2 cellular contexts compared by ENCODE assay signal in the genomic region with DNA sequence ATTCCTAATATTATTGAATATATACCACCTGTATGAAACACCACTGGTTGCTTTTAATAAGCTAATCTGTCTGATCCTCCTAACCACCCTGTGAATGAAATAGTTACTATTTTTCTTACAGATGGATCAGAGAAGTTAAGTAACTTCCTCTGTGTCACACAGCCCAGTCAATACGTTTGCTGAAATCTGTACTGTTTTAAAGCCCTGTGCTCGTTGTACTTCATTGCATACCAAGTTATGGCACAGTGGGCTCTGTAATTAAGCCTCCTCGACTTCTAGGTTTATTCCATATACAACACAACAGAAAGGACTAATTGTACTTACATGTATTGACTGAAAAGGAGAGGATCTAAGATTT.
TF ChIP-seq lines count a peak whose summit lies in the region.

No MANE protein-coding gene starts in this region.

TF ChIP-seq in K562, 482 proteins besides CTCF, POLR2A, EP300 and RAD21:
- TF ChIP-seq, protein P1, sequence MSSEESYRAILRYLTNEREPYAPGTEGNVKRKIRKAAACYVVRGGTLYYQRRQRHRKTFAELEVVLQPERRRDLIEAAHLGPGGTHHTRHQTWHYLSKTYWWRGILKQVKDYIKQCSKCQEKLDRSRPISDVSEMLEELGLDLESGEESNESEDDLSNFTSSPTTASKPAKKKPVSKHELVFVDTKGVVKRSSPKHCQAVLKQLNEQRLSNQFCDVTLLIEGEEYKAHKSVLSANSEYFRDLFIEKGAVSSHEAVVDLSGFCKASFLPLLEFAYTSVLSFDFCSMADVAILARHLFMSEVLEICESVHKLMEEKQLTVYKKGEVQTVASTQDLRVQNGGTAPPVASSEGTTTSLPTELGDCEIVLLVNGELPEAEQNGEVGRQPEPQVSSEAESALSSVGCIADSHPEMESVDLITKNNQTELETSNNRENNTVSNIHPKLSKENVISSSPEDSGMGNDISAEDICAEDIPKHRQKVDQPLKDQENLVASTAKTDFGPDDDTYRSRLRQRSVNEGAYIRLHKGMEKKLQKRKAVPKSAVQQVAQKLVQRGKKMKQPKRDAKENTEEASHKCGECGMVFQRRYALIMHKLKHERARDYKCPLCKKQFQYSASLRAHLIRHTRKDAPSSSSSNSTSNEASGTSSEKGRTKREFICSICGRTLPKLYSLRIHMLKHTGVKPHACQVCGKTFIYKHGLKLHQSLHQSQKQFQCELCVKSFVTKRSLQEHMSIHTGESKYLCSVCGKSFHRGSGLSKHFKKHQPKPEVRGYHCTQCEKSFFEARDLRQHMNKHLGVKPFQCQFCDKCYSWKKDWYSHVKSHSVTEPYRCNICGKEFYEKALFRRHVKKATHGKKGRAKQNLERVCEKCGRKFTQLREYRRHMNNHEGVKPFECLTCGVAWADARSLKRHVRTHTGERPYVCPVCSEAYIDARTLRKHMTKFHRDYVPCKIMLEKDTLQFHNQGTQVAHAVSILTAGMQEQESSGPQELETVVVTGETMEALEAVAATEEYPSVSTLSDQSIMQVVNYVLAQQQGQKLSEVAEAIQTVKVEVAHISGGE (CRISPR knock-in tag; IDR thresholded peaks at IDR 0.05), result no peak
- peak; percentile 90 for TF ChIP-seq RBM25 (IDR thresholded peaks at IDR 0.05; ENCODE audit: low read depth, low read length, severe bottlenecking)

TF ChIP-seq in neural cell, 6 proteins besides CTCF, POLR2A, EP300 and RAD21 (continued from another document):
- TF ChIP-seq, protein P2, sequence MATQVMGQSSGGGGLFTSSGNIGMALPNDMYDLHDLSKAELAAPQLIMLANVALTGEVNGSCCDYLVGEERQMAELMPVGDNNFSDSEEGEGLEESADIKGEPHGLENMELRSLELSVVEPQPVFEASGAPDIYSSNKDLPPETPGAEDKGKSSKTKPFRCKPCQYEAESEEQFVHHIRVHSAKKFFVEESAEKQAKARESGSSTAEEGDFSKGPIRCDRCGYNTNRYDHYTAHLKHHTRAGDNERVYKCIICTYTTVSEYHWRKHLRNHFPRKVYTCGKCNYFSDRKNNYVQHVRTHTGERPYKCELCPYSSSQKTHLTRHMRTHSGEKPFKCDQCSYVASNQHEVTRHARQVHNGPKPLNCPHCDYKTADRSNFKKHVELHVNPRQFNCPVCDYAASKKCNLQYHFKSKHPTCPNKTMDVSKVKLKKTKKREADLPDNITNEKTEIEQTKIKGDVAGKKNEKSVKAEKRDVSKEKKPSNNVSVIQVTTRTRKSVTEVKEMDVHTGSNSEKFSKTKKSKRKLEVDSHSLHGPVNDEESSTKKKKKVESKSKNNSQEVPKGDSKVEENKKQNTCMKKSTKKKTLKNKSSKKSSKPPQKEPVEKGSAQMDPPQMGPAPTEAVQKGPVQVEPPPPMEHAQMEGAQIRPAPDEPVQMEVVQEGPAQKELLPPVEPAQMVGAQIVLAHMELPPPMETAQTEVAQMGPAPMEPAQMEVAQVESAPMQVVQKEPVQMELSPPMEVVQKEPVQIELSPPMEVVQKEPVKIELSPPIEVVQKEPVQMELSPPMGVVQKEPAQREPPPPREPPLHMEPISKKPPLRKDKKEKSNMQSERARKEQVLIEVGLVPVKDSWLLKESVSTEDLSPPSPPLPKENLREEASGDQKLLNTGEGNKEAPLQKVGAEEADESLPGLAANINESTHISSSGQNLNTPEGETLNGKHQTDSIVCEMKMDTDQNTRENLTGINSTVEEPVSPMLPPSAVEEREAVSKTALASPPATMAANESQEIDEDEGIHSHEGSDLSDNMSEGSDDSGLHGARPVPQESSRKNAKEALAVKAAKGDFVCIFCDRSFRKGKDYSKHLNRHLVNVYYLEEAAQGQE (IDR thresholded peaks at IDR 0.05; ENCODE audit: borderline replicate concordance), result no peak
- TF ChIP-seq TAF1 (IDR thresholded peaks at IDR 0.05; ENCODE audit: low read depth) (no peak), POLR2AphosphoS5 (IDR thresholded peaks at IDR 0.05) (no peak)
TF ChIP-seq in neural cell: peak in this region for 0.
